ENCODE assay signal across 31 cellular contexts in the genomic region with DNA sequence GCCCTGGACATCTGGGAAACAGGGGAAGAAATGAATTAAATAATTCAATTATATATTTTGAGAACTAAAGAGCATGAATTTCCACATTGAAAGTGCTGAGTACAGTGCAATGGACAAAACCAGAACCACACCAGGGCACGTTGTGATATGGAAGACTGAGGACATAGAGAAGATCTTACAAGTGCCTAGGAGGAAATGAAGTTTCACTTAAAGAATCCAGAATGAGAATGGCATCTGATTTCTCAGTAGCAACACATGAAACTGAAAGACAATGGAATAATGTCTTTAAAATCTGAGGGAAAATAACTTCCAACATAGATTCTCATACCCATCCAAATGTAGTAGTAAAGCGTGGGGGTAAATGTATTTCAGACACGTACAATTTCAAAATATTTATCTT.
"Had no signal": no experiment of that assay in that cellular context is flagged by ENCODE, and none has a peak within 500 bp of the region (broad histone marks: within the 10 kb centered on the region; RNA-seq: fewer than 3 reads in every experiment).

No MANE protein-coding gene starts in this region.

- H3K36me3 ChIP-seq: adrenal gland, esophagus squamous epithelium, gastroesophageal sphincter, WERI-Rb-1 had no signal

- H3K9me3 ChIP-seq: adrenal gland, body of pancreas, esophagus squamous epithelium, gastroesophageal sphincter had no signal

- H3K27me3 ChIP-seq: adrenal gland, body of pancreas, esophagus squamous epithelium, gastroesophageal sphincter had no signal

- H3K36me3 Mint-ChIP-seq: activated CD4-positive, alpha-beta memory T cell treated with anti-CD3 and anti-CD28 coated beads for 36 hours had no signal

- ATAC-seq: activated CD4-positive, alpha-beta T cell treated with anti-CD3 and anti-CD28 coated beads for 36 hours; activated T-cell treated with anti-CD3 and anti-CD28 coated beads, Interleukin-2, amount 50 U/mL, for 4 hours; activated T-helper 17 cell treated with anti-CD3 and anti-CD28 coated beads, Interleukin-2, amount 50 U/mL, for 72 hours; gastroesophageal sphincter; T-helper 17 cell had no signal

- H3K4me3 Mint-ChIP-seq: activated CD4-positive, alpha-beta memory T cell treated with anti-CD3 and anti-CD28 coated beads for 36 hours; activated CD4-positive, alpha-beta T cell treated with anti-CD3 and anti-CD28 coated beads for 36 hours; activated CD4-positive, alpha-beta T cell treated with anti-CD3 and anti-CD28 coated beads, Interleukin-2, amount 10 ng/mL, durations not matched to agents 24 days and 14 days; activated naive CD8-positive, alpha-beta T cell; activated T-cell treated with anti-CD3 and anti-CD28 coated beads, Interleukin-2, amount 50 U/mL, for 4 hours; activated T-helper 17 cell treated with anti-CD3 and anti-CD28 coated beads, Interleukin-2, amount 50 U/mL, for 72 hours; T-helper 17 cell; T-helper 2 cell treated with Interferon-gamma antibody and Interleukin-4, amounts not matched to agents 5 μg/mL and 100 μg/mL, for 36 hours had no signal

- DNase-seq: activated CD4-positive, alpha-beta memory T cell treated with anti-CD3 and anti-CD28 coated beads for 36 hours; activated CD4-positive, alpha-beta T cell treated with anti-CD3 and anti-CD28 coated beads for 36 hours; activated CD4-positive, alpha-beta T cell treated with anti-CD3 and anti-CD28 coated beads, Interleukin-2, amount 10 ng/mL, durations not matched to agents 24 days and 14 days; activated CD4-positive, CD25-positive, alpha-beta regulatory T cell; activated CD4-positive, CD25-positive, alpha-beta regulatory T cell treated with anti-CD3 and anti-CD28 coated beads, Interleukin-2, amount 50 U/mL, for 72 hours; activated CD8-positive, alpha-beta memory T cell treated with anti-CD3 and anti-CD28 coated beads for 24 hours; activated effector memory CD4-positive, alpha-beta T cell treated with Interleukin-2 at 50 U/mL for 16 hours; activated gamma-delta T cell treated with Interleukin-2 at 50 U/mL for 16 hours; activated naive CD4-positive, alpha-beta T cell treated with anti-CD3 and anti-CD28 coated beads, Interleukin-2, amount 50 U/mL, for 16 hours; activated naive CD4-positive, alpha-beta T cell treated with Interleukin-2 at 50 U/mL for 16 hours; activated T-cell treated with anti-CD3 and anti-CD28 coated beads, Interleukin-2, amount 50 U/mL, for 4 hours; adrenal gland; amygdala; aorta; body of pancreas; caudate nucleus; effector CD8-positive, alpha-beta T cell; esophagus squamous epithelium; foreskin melanocyte; T-helper 1 cell; T-helper 17 cell; T1000; WERI-Rb-1 had no signal

- H3K9me3 Mint-ChIP-seq: activated T-helper 17 cell treated with anti-CD3 and anti-CD28 coated beads, Interleukin-2, amount 50 U/mL, for 72 hours had no signal

- H3K4me3 ChIP-seq: adrenal gland, body of pancreas, esophagus squamous epithelium, gastroesophageal sphincter had no signal

- H3K27ac Mint-ChIP-seq: activated CD4-positive, alpha-beta memory T cell treated with anti-CD3 and anti-CD28 coated beads for 36 hours; activated CD4-positive, alpha-beta T cell treated with anti-CD3 and anti-CD28 coated beads for 36 hours; activated CD4-positive, alpha-beta T cell treated with anti-CD3 and anti-CD28 coated beads, Interleukin-2, amount 10 ng/mL, durations not matched to agents 24 days and 14 days; activated naive CD8-positive, alpha-beta T cell; activated T-helper 17 cell treated with anti-CD3 and anti-CD28 coated beads, Interleukin-2, amount 50 U/mL, for 72 hours; T-helper 17 cell; T-helper 2 cell treated with Interferon-gamma antibody and Interleukin-4, amounts not matched to agents 5 μg/mL and 100 μg/mL, for 36 hours had no signal

- H3K27ac ChIP-seq: adrenal gland, epithelial cell of prostate, esophagus squamous epithelium, gastroesophageal sphincter, WERI-Rb-1 had no signal

- FAIRE-seq: colon, endometrium, endothelial cell of umbilical vein had no signal

- H3K4me1 ChIP-seq: gastroesophageal sphincter had no signal

- H3K27me3 Mint-ChIP-seq: activated CD4-positive, alpha-beta memory T cell treated with anti-CD3 and anti-CD28 coated beads for 36 hours; activated CD4-positive, alpha-beta T cell treated with anti-CD3 and anti-CD28 coated beads for 36 hours; activated CD4-positive, alpha-beta T cell treated with anti-CD3 and anti-CD28 coated beads, Interleukin-2, amount 10 ng/mL, durations not matched to agents 24 days and 14 days; activated naive CD8-positive, alpha-beta T cell; activated T-helper 17 cell treated with anti-CD3 and anti-CD28 coated beads, Interleukin-2, amount 50 U/mL, for 72 hours; T-helper 17 cell had no signal
